9 cellular contexts compared by ENCODE assay signal in genomic region chr7:104973909-104974415, GRCh38. TPM values are rescaled to one million over a fixed set of nuclear protein-coding genes. Genes with fewer than 3 reads are reported as not detected.
A peak's percentile ranks its signal among the peaks of the same experiment; 100 is the strongest.
DNase-seq lines count a peak whose midpoint lies in the region; TF ChIP-seq lines count a peak whose summit lies in the region.
"Had no signal": no experiment of that assay in that cellular context is flagged by ENCODE, and none has a peak within 500 bp of the region (broad histone marks: within the 10 kb centered on the region; RNA-seq: fewer than 3 reads in every experiment).

No MANE protein-coding gene starts in this region.

- DNase-seq in AG10803 (ENCODE audit: low read depth) (peak; percentile 91), SJSA1 (ENCODE audit: low read depth in 1 of 2, low spot score in 2 of 2) (peak; percentile 67 to 88), fibroblast of gingiva (ENCODE audit: low read depth) (peak; percentile 88), prostate gland (ENCODE audit: low spot score) (no peak), ACHN (no peak), posterior cingulate gyrus (no peak), NCI-H526 (lab: John Stamatoyannopoulos, UW) (no peak), NCI-H510A treated with DMSO at 0.1 percent for 48 hours (lab: John Stamatoyannopoulos, UW) (no peak)
- DNase-seq: ovary had no signal

- TF ChIP-seq CTCF in AG10803 (conservative IDR thresholded peaks at IDR 0.05; ENCODE audit: low read length) (no peak), prostate gland (IDR thresholded peaks at IDR 0.05) (no peak)

- TF ChIP-seq POLR2A in prostate gland (IDR thresholded peaks at IDR 0.05), result no peak

- H3K27ac ChIP-seq in SJSA1, result peak overlapping the region; percentile 69
- peak overlapping the region; percentile 50 to 58 for H3K27ac ChIP-seq in prostate gland
- H3K27ac ChIP-seq: ovary had no signal

- in situ Hi-C loops in ACHN (cut with HindIII; ENCODE audit: low pct_ligation_motif_present, low pct_unique_long_range_greater_than_20kb, low sequenced_read_pairs), result no loop called here

- no peaks in the 10 kb centered on the region for H3K36me3 ChIP-seq in SJSA1
- no peaks in the 10 kb centered on the region for H3K36me3 ChIP-seq in prostate gland
- H3K36me3 ChIP-seq: ovary had no signal

- intact Hi-C loops in prostate gland (cut with DNase I), result no loop called here
- intact Hi-C loops in posterior cingulate gyrus (cut with DNase I), result no loop called here

- H3K27me3 ChIP-seq in SJSA1 (replicated peaks) (no peaks in the 10 kb centered on the region), prostate gland (replicated peaks; ENCODE audit: insufficient read depth) (no peaks in the 10 kb centered on the region)
- H3K27me3 ChIP-seq: ovary had no signal

- 76% methylated on average over 3 of the region's 3 CpGs for WGBS in prostate gland

- H3K4me1 ChIP-seq in SJSA1 (replicated peaks), result peaks cover 51% of the 10 kb centered on the region
- H3K4me1 ChIP-seq in prostate gland (replicated peaks), result peaks cover 27% of the 10 kb centered on the region

- H3K9me3 ChIP-seq in SJSA1 (replicated peaks) (no peaks in the 10 kb centered on the region), prostate gland (no peaks in the 10 kb centered on the region)
- H3K9me3 ChIP-seq: ovary had no signal

- H3K4me3 ChIP-seq in AG10803 (ENCODE audit: low read length), result no peak overlapping the region
- no peak overlapping the region for H3K4me3 ChIP-seq in SJSA1
- H3K4me3 ChIP-seq in prostate gland, result no peak overlapping the region
- H3K4me3 ChIP-seq: ovary had no signal

RNA-seq across cellular contexts. Expression of gene KMT2E, which starts 40.0 kb away (rescaled TPM):
- 21.8 and 32.2 TPM in 2 replicates for total RNA-seq in SJSA1 (2014; rRNA removed; shearing (Covaris generic))
- total RNA-seq in prostate gland, result 100 to 1,000 TPM in 1 of 2 donors, 10 to 100 TPM in 1; 83.7 to 102 TPM

Comparison
In these comparisons a context has a peak if more than half of its experiments do, and no peak if none do; other contexts are left out.
1. DNase-seq: peak in AG10803 (single experiment), SJSA1 (2 of 2) and fibroblast of gingiva (single experiment); none in prostate gland (single experiment), ACHN (single experiment), posterior cingulate gyrus (0 of 10), NCI-H526 (0 of 2) and NCI-H510A treated with DMSO at 0.1 percent for 48 hours (single experiment).